ENCODE assay signal across 21 cellular contexts in the genomic region with DNA sequence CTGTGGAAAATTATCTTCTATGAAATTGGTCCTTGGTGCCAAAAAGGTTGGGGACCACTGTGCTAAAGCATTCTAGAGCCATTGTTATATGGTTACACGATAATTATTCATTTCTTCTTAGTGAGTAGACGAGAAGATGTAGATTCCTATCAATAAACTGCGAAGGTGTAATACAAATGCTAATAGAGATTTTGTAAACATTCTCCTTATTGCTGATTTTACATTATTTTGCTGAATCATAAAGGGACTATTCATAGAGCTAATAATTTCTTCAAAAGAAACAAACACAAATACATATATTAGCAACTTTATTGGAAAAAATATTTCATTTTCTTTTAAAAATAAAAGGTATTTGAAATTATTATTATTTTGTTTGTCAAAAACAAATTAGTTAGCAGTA.
"Had no signal": no experiment of that assay in that cellular context is flagged by ENCODE, and none has a peak within 500 bp of the region (broad histone marks: within the 10 kb centered on the region; RNA-seq: fewer than 3 reads in every experiment).

No MANE protein-coding gene starts in this region.

- H3K27me3 ChIP-seq: MG63 had no signal

- FAIRE-seq: HTR-8/SVneo had no signal

- H3K36me3 ChIP-seq: MG63 had no signal

- H3K9me3 ChIP-seq: MG63, SK-N-SH had no signal

- H3K27ac ChIP-seq: HL-60, RWPE1 had no signal

- DNase-seq: Karpas-422, KG1, MG63, NCI-H1092, NCI-H1105 treated with DMSO at 0.1 percent for 48 hours, NCI-H1417 treated with DMSO at 0.1 percent for 48 hours, NCI-H146, NCI-H1694 treated with DMSO at 0.1 percent for 48 hours, NCI-H2081, NCI-H2107, NCI-H2227 treated with DMSO at 0.1 percent for 48 hours, NCI-H524, NCI-H69, NCI-H774, PC-3, SHP77, SK-N-SH had no signal

- H3K9ac ChIP-seq: SK-N-SH had no signal

- H3K4me2 ChIP-seq: SK-N-SH had no signal

- H3K4me3 ChIP-seq: MG63 had no signal

- ATAC-seq: Panc1, PC-3 had no signal
